Comparison of ENCODE assay signal across 21 cellular contexts in the genomic region with DNA sequence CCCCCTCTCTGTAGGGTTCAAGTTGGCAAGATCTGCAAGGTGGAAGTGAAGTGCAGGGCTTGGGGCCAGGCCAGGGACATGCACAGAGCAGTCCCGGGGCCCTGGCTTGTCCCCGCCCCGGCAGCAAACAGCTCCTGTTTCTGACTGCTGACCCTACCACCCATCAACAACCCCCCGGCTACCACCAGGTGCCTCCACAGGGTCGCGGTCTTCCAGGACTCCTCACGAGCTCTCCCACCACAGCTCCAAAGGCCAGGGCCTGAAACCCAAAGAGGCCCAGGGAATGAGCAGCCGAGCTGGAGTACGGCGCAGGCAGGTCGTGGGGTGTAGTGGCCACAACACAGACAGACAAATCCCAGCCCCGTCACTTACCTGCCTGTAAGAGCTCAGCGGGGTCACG.
DNase-seq lines count a peak whose midpoint lies in the region; ATAC-seq, FAIRE-seq and TF ChIP-seq lines count a peak whose summit lies in the region.
"Had no signal": no experiment of that assay in that cellular context is flagged by ENCODE, and none has a peak within 500 bp of the region (broad histone marks: within the 10 kb centered on the region; RNA-seq: fewer than 3 reads in every experiment).

No MANE protein-coding gene starts in this region.

- intact Hi-C loops in heart left ventricle (cut with DNase I): loop anchor here in 9 of 10 donors (10.0 kb wide), 2 partner anchors 121 to 891 kb away; partner anchors contain the start of gene SMAD3 (in 1 of the 9)

- H3K27me3 ChIP-seq in GM23338 (ENCODE audit: insufficient read depth): no peaks in the 10 kb centered on the region
- no peaks in the 10 kb centered on the region for H3K27me3 ChIP-seq in RWPE2 (ENCODE audit: insufficient read depth, poor library complexity, severe bottlenecking)
- H3K27me3 ChIP-seq in heart left ventricle: no peaks in the 10 kb centered on the region
- H3K27me3 ChIP-seq: SJSA1 had no signal

- no peak for ATAC-seq in A549
- ATAC-seq in GM23338: peak; percentile 18; the same call in 2 of the 3 replicates
- ATAC-seq in RWPE2 (ENCODE audit: low read depth): no peak
- ATAC-seq in HG02763 (IDR thresholded peaks at IDR 0.05; ENCODE audit: unreplicated experiment): no peak
- ATAC-seq in heart left ventricle: no peak

- POLR2A ChIA-PET in A549 (lab: Yijun Ruan, JAX): interaction anchor here (0.6 kb wide), 1 partner anchor 437 kb away, joined by 3 read pairs; no protein-coding TSS in a partner anchor

- H3K4me3 Mint-ChIP-seq in GM23338: no peak overlapping the region
- H3K4me3 Mint-ChIP-seq: CD14-positive monocyte; CD8-positive, alpha-beta memory T cell; IgD-negative memory B cell had no signal

- peak overlapping the region; percentile 83; the same call in 1 of the 2 replicates for H2AFZ ChIP-seq in GM23338

- no peak for TF ChIP-seq RAD21 in A549 (conservative IDR thresholded peaks at IDR 0.05 in 1 of 2, IDR thresholded peaks at IDR 0.05 in 1 of 2)

- in situ Hi-C loops in ACHN (cut with HindIII; ENCODE audit: low pct_ligation_motif_present, low pct_unique_long_range_greater_than_20kb, low sequenced_read_pairs): no loop called here

- peaks cover 3% of the 10 kb centered on the region; the same call in 1 of the 3 replicates for H3K4me1 Mint-ChIP-seq in GM23338

- H3K27me3 Mint-ChIP-seq in GM23338 (ENCODE audit: insufficient read depth, low read depth, poor library complexity): peaks cover 15% of the 10 kb centered on the region
- H3K27me3 Mint-ChIP-seq: IgD-negative memory B cell had no signal

- TF ChIP-seq EP300 in A549 (IDR thresholded peaks at IDR 0.05): no peak

- H3K27ac Mint-ChIP-seq in GM23338: no peak overlapping the region
- H3K27ac Mint-ChIP-seq: CD14-positive monocyte had no signal

- TF ChIP-seq POLR2A in A549 (IDR thresholded peaks at IDR 0.05; ENCODE audit: low read length) (no peak), heart left ventricle (IDR thresholded peaks at IDR 0.05) (no peak)

- H3K36me3 ChIP-seq in GM23338 (ENCODE audit: insufficient read depth) (no peaks in the 10 kb centered on the region), RWPE2 (ENCODE audit: low read depth) (no peaks in the 10 kb centered on the region), heart left ventricle (no peaks in the 10 kb centered on the region)
- H3K36me3 ChIP-seq: SJSA1 had no signal

- no peaks in the 10 kb centered on the region for H3K9me2 ChIP-seq in GM23338 (ENCODE audit: insufficient read depth)

- CTCF ChIA-PET in A549 (lab: Yijun Ruan, JAX): interaction anchor here (0.6 to 9.2 kb wide), 14 partner anchors 10 to 489 kb away, joined by 3 to 128 read pairs (median 6); no protein-coding TSS in a partner anchor

- DNase-seq in A549 (ENCODE audit: low read depth in 1 of 2, low spot score in 1 of 2) (no peak), GM23338 (ENCODE audit: low spot score) (peak; percentile 27), RWPE2 (ENCODE audit: low spot score) (peak; percentile 66), mesenteric fat pad (ENCODE audit: low spot score) (peak; percentile 76), ACHN (no peak), SHP77 (lab: John Stamatoyannopoulos, UW) (no peak), heart left ventricle (no peak)
- DNase-seq: CD8-positive, alpha-beta memory T cell; NCI-H1048; NCI-H1417 treated with DMSO at 0.1 percent for 48 hours; NCI-H2227 treated with DMSO at 0.1 percent for 48 hours; NCI-H510A; OCI-M1 had no signal

- no peak for FAIRE-seq in A549 (lab: Jason Lieb, UNC)
- FAIRE-seq: GM12892, H54, RCC 7860 had no signal

- H3K9me3 ChIP-seq in A549 (no peaks in the 10 kb centered on the region), RWPE2 (ENCODE audit: severe bottlenecking) (no peaks in the 10 kb centered on the region), heart left ventricle (no peaks in the 10 kb centered on the region)
- H3K9me3 ChIP-seq: SJSA1 had no signal

- no peaks in the 10 kb centered on the region for H3F3A ChIP-seq in GM23338 (replicated peaks; ENCODE audit: low read depth)

- no peaks in the 10 kb centered on the region for H4K20me1 ChIP-seq in GM23338 (replicated peaks; ENCODE audit: insufficient read depth)

- TF ChIP-seq CTCF in A549 (IDR thresholded peaks at IDR 0.05) (no peak), GM23338 (conservative IDR thresholded peaks at IDR 0.05; ENCODE audit: low read depth in 2 of 2) (peak in 1 of 2 experiments; percentile 24; a peak in 1 of 4 replicates), RWPE2 (IDR thresholded peaks at IDR 0.05; ENCODE audit: poor library complexity, severe bottlenecking) (no peak), heart left ventricle (IDR thresholded peaks at IDR 0.05) (no peak)

- no peaks in the 10 kb centered on the region for H3K9me3 Mint-ChIP-seq in GM23338
- H3K9me3 Mint-ChIP-seq: CD8-positive, alpha-beta memory T cell; IgD-negative memory B cell had no signal

- peak overlapping the region; percentile 10 to 78; a peak in 5 of 6 replicates for H3K27ac ChIP-seq in A549
- no peak overlapping the region for H3K27ac ChIP-seq in GM23338 (ENCODE audit: low read depth)
- no peak overlapping the region for H3K27ac ChIP-seq in RWPE2 (ENCODE audit: poor library complexity, severe bottlenecking)
- H3K27ac ChIP-seq in heart left ventricle: no peak overlapping the region
- H3K27ac ChIP-seq: KMS-11, SJSA1 had no signal

- H3K79me2 ChIP-seq in GM23338 (replicated peaks; ENCODE audit: insufficient read depth): no peaks in the 10 kb centered on the region

- no peaks in the 10 kb centered on the region for H3K36me3 Mint-ChIP-seq in GM23338 (ENCODE audit: low read depth)
- H3K36me3 Mint-ChIP-seq: CD14-positive monocyte; CD8-positive, alpha-beta memory T cell; IgD-negative memory B cell had no signal

- WGBS in A549 (ENCODE audit: missing lambda C conversion rate): 90% methylated on average over 14 of the region's 14 CpGs
- 91 to 95% (median 92%) methylated on average over 12 to 14 of the region's 14 CpGs for WGBS in heart left ventricle, 4 donors

- no peak overlapping the region for H3K4me3 ChIP-seq in A549
- H3K4me3 ChIP-seq in GM23338: no peak overlapping the region
- no peak overlapping the region for H3K4me3 ChIP-seq in RWPE2 (ENCODE audit: severe bottlenecking)
- H3K4me3 ChIP-seq in heart left ventricle: no peak overlapping the region
- H3K4me3 ChIP-seq: SJSA1 had no signal

- H3K4me1 ChIP-seq in A549 (peaks cover 50% of the 10 kb centered on the region), GM23338 (ENCODE audit: insufficient read depth) (no peaks in the 10 kb centered on the region), RWPE2 (ENCODE audit: insufficient read depth, poor library complexity, severe bottlenecking) (no peaks in the 10 kb centered on the region), heart left ventricle (peaks cover 0 to 24% (median 6%) of the 10 kb centered on the region in 12 donors)

- no peak overlapping the region for H3K4me2 ChIP-seq in A549
- no peak overlapping the region for H3K4me2 ChIP-seq in GM23338
- H3K4me2 ChIP-seq: KMS-11 had no signal

TF ChIP-seq in A549, 52 proteins besides CTCF, POLR2A, EP300 and RAD21:
- TF ChIP-seq ZC3H11A (IDR thresholded peaks at IDR 0.05) (no peak), HDAC2 (IDR thresholded peaks at IDR 0.05) (no peak), HOXB5 (CRISPR knock-in tag; IDR thresholded peaks at IDR 0.05) (no peak), ZFP36 (IDR thresholded peaks at IDR 0.05; ENCODE audit: borderline replicate concordance, partially characterized antibody) (peak; percentile 3)
TF ChIP-seq in A549: peak in this region for 1.

TF ChIP-seq in GM23338, 12 proteins besides CTCF, POLR2A, EP300 and RAD21:
- TF ChIP-seq POLR2AphosphoS5 (IDR thresholded peaks at IDR 0.05; ENCODE audit: low read depth) (no peak), ZNF331 (CRISPR knock-in tag; IDR thresholded peaks at IDR 0.05; ENCODE audit: low read depth) (no peak)
TF ChIP-seq in GM23338: peak in this region for 0.

Comparison
In these comparisons a context has a peak if more than half of its experiments do, and no peak if none do; other contexts are left out.
1. DNase-seq: peak in GM23338 (single experiment), RWPE2 (single experiment) and mesenteric fat pad (single experiment); none in A549 (0 of 2), ACHN (single experiment), SHP77 (0 of 2) and heart left ventricle (0 of 5).
2. H3K27ac ChIP-seq: peak in A549 (2 of 2); none in GM23338 (single experiment), RWPE2 (single experiment) and heart left ventricle (0 of 12).